In genomic region chr22:24011735-24012068, GRCh38 we compare ENCODE assay signal across 6 cellular contexts.
DNase-seq lines count a peak whose midpoint lies in the region; TF ChIP-seq lines count a peak whose summit lies in the region.

No MANE protein-coding gene starts in this region.

- H3K4me1 Mint-ChIP-seq in activated naive CD4-positive, alpha-beta T cell treated with anti-CD3 and anti-CD28 coated beads, Interleukin-2, amount 10 ng/mL, durations not matched to agents 7 days and 5 days: peaks cover 31% of the 10 kb centered on the region
- H3K4me1 Mint-ChIP-seq in dendritic cell treated with granulocyte-macrophage colony-stimulating factor and Interleukin-4, amounts not matched to agents 40 ng/mL and 50 ng/mL, for 4 days (ENCODE audit: low read depth): peaks cover 43% of the 10 kb centered on the region

- H3K36me3 Mint-ChIP-seq in activated naive CD4-positive, alpha-beta T cell treated with anti-CD3 and anti-CD28 coated beads, Interleukin-2, amount 10 ng/mL, durations not matched to agents 7 days and 5 days: peaks cover 19% of the 10 kb centered on the region
- peaks cover 15% of the 10 kb centered on the region for H3K36me3 Mint-ChIP-seq in dendritic cell treated with granulocyte-macrophage colony-stimulating factor and Interleukin-4, amounts not matched to agents 40 ng/mL and 50 ng/mL, for 4 days (ENCODE audit: low read depth)

- H3K9me3 Mint-ChIP-seq in activated naive CD4-positive, alpha-beta T cell treated with anti-CD3 and anti-CD28 coated beads, Interleukin-2, amount 10 ng/mL, durations not matched to agents 7 days and 5 days: no peaks in the 10 kb centered on the region
- H3K9me3 Mint-ChIP-seq in dendritic cell treated with granulocyte-macrophage colony-stimulating factor and Interleukin-4, amounts not matched to agents 40 ng/mL and 50 ng/mL, for 4 days: no peaks in the 10 kb centered on the region

- H3K4me3 Mint-ChIP-seq in activated naive CD4-positive, alpha-beta T cell treated with anti-CD3 and anti-CD28 coated beads, Interleukin-2, amount 10 ng/mL, durations not matched to agents 7 days and 5 days: peak overlapping the region; percentile 97
- H3K4me3 Mint-ChIP-seq in dendritic cell treated with granulocyte-macrophage colony-stimulating factor and Interleukin-4, amounts not matched to agents 40 ng/mL and 50 ng/mL, for 4 days: peak overlapping the region; percentile 89

- H3K27ac Mint-ChIP-seq in activated naive CD4-positive, alpha-beta T cell treated with anti-CD3 and anti-CD28 coated beads, Interleukin-2, amount 10 ng/mL, durations not matched to agents 7 days and 5 days: peak overlapping the region; percentile 95
- H3K27ac Mint-ChIP-seq in dendritic cell treated with granulocyte-macrophage colony-stimulating factor and Interleukin-4, amounts not matched to agents 40 ng/mL and 50 ng/mL, for 4 days: peak overlapping the region; percentile 97

- CTCF ChIA-PET in activated naive CD4-positive, alpha-beta T cell treated with anti-CD3 and anti-CD28 coated beads, Interleukin-2, amount 10 ng/mL, durations not matched to agents 7 days and 5 days (lab: Charles Lee): no interaction called here

- H3K4me3 ChIP-seq in retinal pigment epithelial cell (ENCODE audit: low read length): peak overlapping the region; percentile 96

- intact Hi-C loops in dendritic cell treated with granulocyte-macrophage colony-stimulating factor and Interleukin-4, amounts not matched to agents 40 ng/mL and 50 ng/mL, for 4 days (cut with micrococcal nuclease): no loop called here

- no peak for TF ChIP-seq CTCF in retinal pigment epithelial cell (conservative IDR thresholded peaks at IDR 0.05; ENCODE audit: low read depth, low read length)

- no peak for DNase-seq in activated naive CD4-positive, alpha-beta T cell treated with anti-CD3 and anti-CD28 coated beads, Interleukin-2, amount 10 ng/mL, durations not matched to agents 7 days and 5 days
- no peak for DNase-seq in activated naive CD4-positive, alpha-beta T cell (lab: John Stamatoyannopoulos, UW)
- no peak for DNase-seq in retinal pigment epithelial cell (ENCODE audit: low read depth)
- no peak for DNase-seq in NOMO-1 (lab: John Stamatoyannopoulos, UW; ENCODE audit: unreplicated experiment in 2 of 2)
- DNase-seq in 8988T: no peak

- peaks cover 22% of the 10 kb centered on the region for H3K27me3 Mint-ChIP-seq in activated naive CD4-positive, alpha-beta T cell treated with anti-CD3 and anti-CD28 coated beads, Interleukin-2, amount 10 ng/mL, durations not matched to agents 7 days and 5 days
- no peaks in the 10 kb centered on the region for H3K27me3 Mint-ChIP-seq in dendritic cell treated with granulocyte-macrophage colony-stimulating factor and Interleukin-4, amounts not matched to agents 40 ng/mL and 50 ng/mL, for 4 days
